ENCODE assay signal across 1 cellular context in genomic region chr1:153658400-153659174, GRCh38.
TF ChIP-seq lines count a peak whose summit lies in the region.

TSS of gene SNAPIN (plus strand) at chr1:153658703. CDS start at chr1:153658744, 41 bp downstream.

TF ChIP-seq in GM12878, 131 proteins besides CTCF, POLR2A, EP300 and RAD21 (continued from another document and continues in another):
- TF ChIP-seq CEBPZ (IDR thresholded peaks at IDR 0.05; ENCODE audit: low read depth, low read length), result no peak
- no peak for TF ChIP-seq HDAC2 (IDR thresholded peaks at IDR 0.05)
- no peak for TF ChIP-seq PKNOX1 (IDR thresholded peaks at IDR 0.05)
- peak; percentile 77 for TF ChIP-seq NR2C1 (IDR thresholded peaks at IDR 0.05)
- peak; percentile 90 for TF ChIP-seq YY1 (IDR thresholded peaks at IDR 0.05; ENCODE audit: low read depth, low read length)
- peak; percentile 61; the same call in 1 of the 2 replicates for TF ChIP-seq ZNF687 (IDR thresholded peaks at IDR 0.05)
- TF ChIP-seq JUND (IDR thresholded peaks at IDR 0.05; ENCODE audit: low read depth, low read length), result no peak
- no peak for TF ChIP-seq CBFB (IDR thresholded peaks at IDR 0.05; ENCODE audit: low read depth)
- no peak for TF ChIP-seq E4F1 (IDR thresholded peaks at IDR 0.05; ENCODE audit: borderline replicate concordance, partially characterized antibody)
- no peak for TF ChIP-seq FOS (IDR thresholded peaks at IDR 0.05; ENCODE audit: borderline replicate concordance, extremely low read depth, insufficient read length)
- 0 out of 2 replicates have a peak, but pooled peaks have one; percentile 65 for TF ChIP-seq MLLT1 (IDR thresholded peaks at IDR 0.05)
- TF ChIP-seq KLF5 (IDR thresholded peaks at IDR 0.05; ENCODE audit: partially characterized antibody), result peak; percentile 27
- TF ChIP-seq NFXL1 (IDR thresholded peaks at IDR 0.05; ENCODE audit: borderline replicate concordance), result no peak
- TF ChIP-seq SREBF1 (IDR thresholded peaks at IDR 0.05; ENCODE audit: low read length), result no peak
- TF ChIP-seq YBX1 (IDR thresholded peaks at IDR 0.05), result no peak
- TF ChIP-seq BMI1 (IDR thresholded peaks at IDR 0.05; ENCODE audit: borderline replicate concordance), result no peak
- TF ChIP-seq ZNF207 (IDR thresholded peaks at IDR 0.05; ENCODE audit: borderline replicate concordance), result no peak
- no peak for TF ChIP-seq ZNF274 (IDR thresholded peaks at IDR 0.05; ENCODE audit: insufficient read depth, insufficient read length)
- TF ChIP-seq BCLAF1 (IDR thresholded peaks at IDR 0.05), result no peak
- no peak for TF ChIP-seq RFX5 (IDR thresholded peaks at IDR 0.05; ENCODE audit: low read depth, low read length)
- no peak for TF ChIP-seq RCOR1 (conservative IDR thresholded peaks at IDR 0.05; ENCODE audit: low read depth, low read length)
- no peak for TF ChIP-seq MAX (IDR thresholded peaks at IDR 0.05; ENCODE audit: low read depth, low read length)
- peak; percentile 43; the same call in 1 of the 2 replicates for TF ChIP-seq SIN3A (IDR thresholded peaks at IDR 0.05; ENCODE audit: low read depth, low read length)
- peak; percentile 87 for TF ChIP-seq HCFC1 (IDR thresholded peaks at IDR 0.05; ENCODE audit: low read length)
- TF ChIP-seq EGR1 (IDR thresholded peaks at IDR 0.05; ENCODE audit: borderline replicate concordance in 1 of 2, low read depth in 2 of 2, low read length in 2 of 2), result peak in 1 of 2 experiments; percentile 93; a peak in 2 of 3 replicates
- TF ChIP-seq IRF5 (IDR thresholded peaks at IDR 0.05; ENCODE audit: borderline replicate concordance), result no peak
- no peak for TF ChIP-seq ZNF217 (IDR thresholded peaks at IDR 0.05)
- TF ChIP-seq ATF7 (IDR thresholded peaks at IDR 0.05; ENCODE audit: low read depth), result no peak
- peak; percentile 71; the same call in 1 of the 2 replicates for TF ChIP-seq NKRF (conservative IDR thresholded peaks at IDR 0.05)
- TF ChIP-seq NFYA (IDR thresholded peaks at IDR 0.05; ENCODE audit: borderline replicate concordance, low read depth, low read length), result no peak
- peak; percentile 64 for TF ChIP-seq RELA (IDR thresholded peaks at IDR 0.05; ENCODE audit: borderline replicate concordance, partially characterized antibody)
- no peak for TF ChIP-seq MTA3 (IDR thresholded peaks at IDR 0.05; ENCODE audit: borderline replicate concordance, low read length)
- TF ChIP-seq PAX5 (IDR thresholded peaks at IDR 0.05; ENCODE audit: borderline replicate concordance, low read depth, low read length), result no peak
- no peak for TF ChIP-seq TCF7 (IDR thresholded peaks at IDR 0.05; ENCODE audit: borderline replicate concordance)
- no peak for TF ChIP-seq E2F4 (IDR thresholded peaks at IDR 0.05; ENCODE audit: low read depth, low read length)
- no peak for TF ChIP-seq HDGF (IDR thresholded peaks at IDR 0.05)
- no peak for TF ChIP-seq EED (IDR thresholded peaks at IDR 0.05; ENCODE audit: low read depth)
- no peak for TF ChIP-seq RAD51 (IDR thresholded peaks at IDR 0.05)
- TF ChIP-seq CHD4 (IDR thresholded peaks at IDR 0.05), result no peak
- no peak for TF ChIP-seq SUZ12 (IDR thresholded peaks at IDR 0.05; ENCODE audit: unreplicated experiment)
- TF ChIP-seq POLR2AphosphoS2 (IDR thresholded peaks at IDR 0.05; ENCODE audit: low read depth, low read length), result peak; percentile 90
- no peak for TF ChIP-seq PAX8 (IDR thresholded peaks at IDR 0.05)
- peak; percentile 61; the same call in 1 of the 2 replicates for TF ChIP-seq CHD2 (IDR thresholded peaks at IDR 0.05; ENCODE audit: borderline replicate concordance, low read depth, low read length)
